ENCODE assay signal across 13 cellular contexts in the genomic region with DNA sequence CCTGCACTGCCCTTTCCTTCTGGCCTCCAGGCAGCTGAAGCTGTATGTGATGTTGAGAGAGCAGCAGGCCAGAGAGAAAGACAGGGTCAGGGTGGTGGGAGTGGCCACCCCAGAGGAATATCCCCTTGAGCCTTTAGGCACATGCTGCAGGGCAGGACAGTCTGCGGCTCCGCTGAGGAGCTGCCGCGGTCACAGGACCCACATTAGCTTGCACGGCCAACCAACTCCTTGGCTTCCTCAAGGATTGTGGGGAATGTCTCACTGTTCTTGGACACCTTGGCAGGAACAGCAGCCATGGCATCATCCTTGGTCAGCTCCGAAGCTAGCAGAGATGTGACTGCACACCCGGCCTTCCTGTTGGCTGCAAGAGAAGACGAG. TPM values are rescaled to one million over a fixed set of nuclear protein-coding genes. Genes with fewer than 3 reads are reported as not detected.
DNase-seq lines count a peak whose midpoint lies in the region; ATAC-seq and TF ChIP-seq lines count a peak whose summit lies in the region.
"Had no signal": no experiment of that assay in that cellular context is flagged by ENCODE, and none has a peak within 500 bp of the region (broad histone marks: within the 10 kb centered on the region; RNA-seq: fewer than 3 reads in every experiment).

No MANE protein-coding gene starts in this region.

- H3K4me3 ChIP-seq in SJCRH30 (no peak overlapping the region), right cardiac atrium (ENCODE audit: low read length) (no peak overlapping the region), gastrocnemius medialis (no peak overlapping the region)

- no peak overlapping the region for H3K4me3 Mint-ChIP-seq in Calu3 (ENCODE audit: low read depth, unreplicated experiment)
- H3K4me3 Mint-ChIP-seq: activated CD4-positive, alpha-beta T cell treated with anti-CD3 and anti-CD28 coated beads for 36 hours; activated naive CD4-positive, alpha-beta T cell treated with anti-CD3 and anti-CD28 coated beads, Interleukin-2, amount 10 ng/mL, durations not matched to agents 7 days and 5 days; stimulated activated naive CD8-positive, alpha-beta T cell treated with anti-CD3 and anti-CD28 coated beads, Interleukin-15, Interleukin-2, amounts not matched to agents 100 ng/mL and 50 ng/mL, for 24 hours had no signal

- peaks cover 26% of the 10 kb centered on the region for H3K4me1 Mint-ChIP-seq in Calu3 (ENCODE audit: low read depth, unreplicated experiment)

- intact Hi-C loops in Calu3 (cut with micrococcal nuclease; ENCODE audit: unreplicated experiment) (no loop called here), right cardiac atrium (cut with DNase I) (no loop called here), gastrocnemius medialis (cut with DNase I; ENCODE audit: low total_unique reads) (no loop called here), sciatic nerve (cut with DNase I) (no loop called here)

- in situ Hi-C loops in gastrocnemius medialis (cut with MboI; ENCODE audit: low sequenced_read_pairs in 4 of 4): no loop called here

- no peak for DNase-seq in Calu3
- DNase-seq in SJCRH30: no peak
- peak; percentile 64 to 78 (median 74) for DNase-seq in right cardiac atrium
- peak; percentile 44 to 76 for DNase-seq in gastrocnemius medialis
- no peak for DNase-seq in activated CD4-positive, alpha-beta T cell treated with anti-CD3 and anti-CD28 coated beads, Interleukin-2, amount 50 U/mL, for 48 hours
- DNase-seq in sciatic nerve (ENCODE audit: low spot score): no peak
- DNase-seq: activated CD4-positive, alpha-beta T cell treated with anti-CD3 and anti-CD28 coated beads for 36 hours; activated naive CD4-positive, alpha-beta T cell treated with anti-CD3 and anti-CD28 coated beads, Interleukin-2, amount 10 ng/mL, durations not matched to agents 7 days and 5 days; NCI-H1092 treated with DMSO at 0.1 percent for 48 hours; NCI-H69 had no signal

- no peaks in the 10 kb centered on the region for H3K27me3 Mint-ChIP-seq in Calu3 (ENCODE audit: unreplicated experiment)
- H3K27me3 Mint-ChIP-seq: activated CD4-positive, alpha-beta T cell treated with anti-CD3 and anti-CD28 coated beads for 36 hours; activated naive CD4-positive, alpha-beta T cell treated with anti-CD3 and anti-CD28 coated beads, Interleukin-2, amount 10 ng/mL, durations not matched to agents 7 days and 5 days; stimulated activated naive CD8-positive, alpha-beta T cell treated with anti-CD3 and anti-CD28 coated beads, Interleukin-15, Interleukin-2, amounts not matched to agents 100 ng/mL and 50 ng/mL, for 24 hours had no signal

- H3K27ac Mint-ChIP-seq in Calu3 (ENCODE audit: unreplicated experiment): peak overlapping the region; percentile 25
- H3K27ac Mint-ChIP-seq: activated CD4-positive, alpha-beta T cell treated with anti-CD3 and anti-CD28 coated beads for 36 hours; stimulated activated naive CD8-positive, alpha-beta T cell treated with anti-CD3 and anti-CD28 coated beads, Interleukin-15, Interleukin-2, amounts not matched to agents 100 ng/mL and 50 ng/mL, for 24 hours had no signal

- no TSS peak for BruUV-seq in Calu3 (replicated peaks; lab: Mats Ljungman, UMichigan)

- H3K27me3 ChIP-seq in SJCRH30: no peaks in the 10 kb centered on the region
- no peaks in the 10 kb centered on the region for H3K27me3 ChIP-seq in right cardiac atrium (ENCODE audit: control insufficient read depth, insufficient read depth)
- H3K27me3 ChIP-seq in gastrocnemius medialis: no peaks in the 10 kb centered on the region

- H3K9me3 ChIP-seq in SJCRH30 (replicated peaks) (no peaks in the 10 kb centered on the region), right cardiac atrium (ENCODE audit: control insufficient read depth, low read length) (no peaks in the 10 kb centered on the region), gastrocnemius medialis (no peaks in the 10 kb centered on the region)

- WGBS in right cardiac atrium: 66% methylated on average over 8 of the region's 8 CpGs

- no peaks in the 10 kb centered on the region for H3K9me3 Mint-ChIP-seq in Calu3 (ENCODE audit: low read depth, unreplicated experiment)
- H3K9me3 Mint-ChIP-seq: activated naive CD4-positive, alpha-beta T cell treated with anti-CD3 and anti-CD28 coated beads, Interleukin-2, amount 10 ng/mL, durations not matched to agents 7 days and 5 days; stimulated activated naive CD8-positive, alpha-beta T cell treated with anti-CD3 and anti-CD28 coated beads, Interleukin-15, Interleukin-2, amounts not matched to agents 100 ng/mL and 50 ng/mL, for 24 hours had no signal

- H3K4me1 ChIP-seq in SJCRH30 (peaks cover 75% of the 10 kb centered on the region), right cardiac atrium (ENCODE audit: control insufficient read depth, insufficient read depth, low read length) (peaks cover 23% of the 10 kb centered on the region), gastrocnemius medialis (peaks cover 89 to 93% of the 10 kb centered on the region in 2 donors)

- no peak for TF ChIP-seq POLR2A in gastrocnemius medialis (IDR thresholded peaks at IDR 0.05)

- H3K36me3 ChIP-seq in SJCRH30 (peaks cover 34% of the 10 kb centered on the region), gastrocnemius medialis (peaks cover 0 to 17% of the 10 kb centered on the region in 2 donors)

- TF ChIP-seq CTCF in Calu3 (IDR thresholded peaks at IDR 0.05; ENCODE audit: unreplicated experiment) (no peak), gastrocnemius medialis (IDR thresholded peaks at IDR 0.05 in 4 of 5, conservative IDR thresholded peaks at IDR 0.05 in 1 of 5) (no peak)

- ATAC-seq in right cardiac atrium (no peak), gastrocnemius medialis (no peak), GM18520 (IDR thresholded peaks at IDR 0.05; ENCODE audit: unreplicated experiment) (no peak), sciatic nerve (no peak), HG02884 (IDR thresholded peaks at IDR 0.05; ENCODE audit: unreplicated experiment) (no peak)
- ATAC-seq: activated CD4-positive, alpha-beta T cell treated with anti-CD3 and anti-CD28 coated beads for 36 hours had no signal

- peaks cover 83% of the 10 kb centered on the region for H3K36me3 Mint-ChIP-seq in Calu3 (ENCODE audit: insufficient read depth, unreplicated experiment)

- CTCF ChIA-PET in Calu3 (lab: Charles Lee): no interaction called here

- H3K27ac ChIP-seq in SJCRH30 (peak overlapping the region; percentile 94; the same call in 1 of the 2 replicates), right cardiac atrium (ENCODE audit: low read length) (peak overlapping the region; percentile 39), gastrocnemius medialis (peak overlapping the region; percentile 87 to 92 (median 90))

RNA-seq across cellular contexts. Expression of a gene that starts 27.8 kb away (rescaled TPM):
- 1.5 and 2.1 TPM in 2 replicates for total RNA-seq in Calu3 (2022)
- total RNA-seq in SJCRH30 (2014; rRNA removed; shearing (Covaris generic)): 1.3 and 2.8 TPM in 2 replicates
- total RNA-seq in right cardiac atrium: 1 to 10 TPM; 1.4 to 2.3 (median 1.9) TPM
- polyA plus RNA-seq in right cardiac atrium: 1.4 TPM
- 1 to 10 TPM in 1 of 4 donors, under 1 TPM in 2, not detected in 1; 0.16 to 1.5 (median 0.36) TPM for total RNA-seq in gastrocnemius medialis
- total RNA-seq in sciatic nerve: 3.8 TPM
- total RNA-seq: activated CD4-positive, alpha-beta T cell treated with anti-CD3 and anti-CD28 coated beads for 36 hours had no signal

RNA-seq across cellular contexts. Expression of a gene that starts 31.8 kb away (rescaled TPM):
- 1.2 and 2.2 TPM in 2 replicates for total RNA-seq in Calu3 (2022)
- total RNA-seq in SJCRH30 (2014; rRNA removed; shearing (Covaris generic)): 3.4 and 3.6 TPM in 2 replicates
- 1 to 10 TPM; 1.4 to 2.3 (median 1.8) TPM for total RNA-seq in right cardiac atrium
- 1.3 TPM for polyA plus RNA-seq in right cardiac atrium
- total RNA-seq in gastrocnemius medialis: 10 to 100 TPM in 1 of 4 donors, 1 to 10 TPM in 1, under 1 TPM in 1, not detected in 1; 0.31 to 20.4 (median 1.7) TPM
- 4.5 TPM for total RNA-seq in sciatic nerve
- total RNA-seq: activated CD4-positive, alpha-beta T cell treated with anti-CD3 and anti-CD28 coated beads for 36 hours had no signal

RNA-seq across cellular contexts. Expression of a gene that starts 40.9 kb away (rescaled TPM):
- total RNA-seq in Calu3 (2022) (49.4 and 73.0 TPM in 2 replicates), right cardiac atrium (10 to 100 TPM; 19.6 to 42.5 (median 33.5) TPM), gastrocnemius medialis (10 to 100 TPM; 11.8 to 14.5 (median 13.8) TPM), sciatic nerve (71.4 TPM)
- 105 and 109 TPM in 2 replicates for total RNA-seq in SJCRH30 (2014; rRNA removed; shearing (Covaris generic))
- 35.5 TPM for polyA plus RNA-seq in right cardiac atrium

Comparison
In these comparisons a context has a peak if more than half of its experiments do, and no peak if none do; other contexts are left out.
1. DNase-seq: peak in right cardiac atrium (3 of 3) and gastrocnemius medialis (2 of 2); none in Calu3 (single experiment), SJCRH30 (0 of 2), activated CD4-positive, alpha-beta T cell treated with anti-CD3 and anti-CD28 coated beads, Interleukin-2, amount 50 U/mL, for 48 hours (0 of 2) and sciatic nerve (single experiment).
2. H3K27ac ChIP-seq: peak in every context shown above with its lines; median percentile 94 in SJCRH30; 90 in gastrocnemius medialis; 39 in right cardiac atrium.